1 cellular context compared by ENCODE assay signal in the genomic region with DNA sequence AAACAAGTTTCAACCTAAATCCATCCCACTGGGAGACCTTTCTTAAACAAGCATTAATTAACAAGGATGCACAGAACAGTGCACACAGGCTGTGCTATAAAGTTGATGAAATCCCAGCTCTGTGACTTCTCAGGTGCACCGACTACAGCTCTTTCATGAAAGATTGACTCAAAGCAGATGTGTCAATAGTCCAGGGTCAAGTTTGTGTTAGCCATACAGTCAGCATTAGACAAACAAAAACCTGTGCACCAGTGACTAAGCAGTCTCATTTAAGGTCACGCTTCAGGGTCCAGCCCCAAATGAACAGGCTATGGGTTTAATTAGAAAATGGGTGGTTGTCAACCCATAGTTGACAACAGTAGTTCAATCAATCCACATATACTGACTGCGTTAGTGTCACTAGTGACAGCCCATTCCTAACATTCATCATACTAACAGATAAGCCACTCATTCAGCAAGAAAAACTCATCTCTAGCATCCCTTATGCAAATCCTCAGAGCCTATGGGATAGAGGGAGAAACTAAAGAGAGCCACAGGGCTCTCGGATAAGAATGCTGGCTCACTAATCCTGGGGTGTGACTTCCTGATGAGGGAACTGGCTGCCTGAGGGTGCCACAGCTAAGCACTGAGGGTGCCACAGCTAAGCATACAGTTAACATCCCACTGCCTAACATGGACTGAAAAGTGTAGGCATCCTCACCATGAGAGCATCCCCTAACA.
TF ChIP-seq lines count a peak whose summit lies in the region.

No MANE protein-coding gene starts in this region.

TF ChIP-seq in liver, 16 proteins besides CTCF, POLR2A, EP300 and RAD21 (continued from another document):
- TF ChIP-seq ATF3 (IDR thresholded peaks at IDR 0.05) (peak; percentile 59), HNF4G (IDR thresholded peaks at IDR 0.05) (peak; percentile 59), EGR1 (IDR thresholded peaks at IDR 0.05; ENCODE audit: low read depth in 2 of 2) (no peak), HNF4A (conservative IDR thresholded peaks at IDR 0.05) (peak; percentile 90 to 92), NR2F2 (IDR thresholded peaks at IDR 0.05) (no peak), TAF1 (conservative IDR thresholded peaks at IDR 0.05) (no peak), SP1 (IDR thresholded peaks at IDR 0.05) (peak; percentile 76), FOXA2 (IDR thresholded peaks at IDR 0.05) (peak; percentile 90), RXRA (IDR thresholded peaks at IDR 0.05) (peak; percentile 92 to 97), FOXA1 (IDR thresholded peaks at IDR 0.05) (peak; percentile 80), YY1 (IDR thresholded peaks at IDR 0.05) (peak; percentile 66), GABPA (IDR thresholded peaks at IDR 0.05 in 1 of 2, conservative IDR thresholded peaks at IDR 0.05 in 1 of 2) (no peak)
- TF ChIP-seq, protein P1, sequence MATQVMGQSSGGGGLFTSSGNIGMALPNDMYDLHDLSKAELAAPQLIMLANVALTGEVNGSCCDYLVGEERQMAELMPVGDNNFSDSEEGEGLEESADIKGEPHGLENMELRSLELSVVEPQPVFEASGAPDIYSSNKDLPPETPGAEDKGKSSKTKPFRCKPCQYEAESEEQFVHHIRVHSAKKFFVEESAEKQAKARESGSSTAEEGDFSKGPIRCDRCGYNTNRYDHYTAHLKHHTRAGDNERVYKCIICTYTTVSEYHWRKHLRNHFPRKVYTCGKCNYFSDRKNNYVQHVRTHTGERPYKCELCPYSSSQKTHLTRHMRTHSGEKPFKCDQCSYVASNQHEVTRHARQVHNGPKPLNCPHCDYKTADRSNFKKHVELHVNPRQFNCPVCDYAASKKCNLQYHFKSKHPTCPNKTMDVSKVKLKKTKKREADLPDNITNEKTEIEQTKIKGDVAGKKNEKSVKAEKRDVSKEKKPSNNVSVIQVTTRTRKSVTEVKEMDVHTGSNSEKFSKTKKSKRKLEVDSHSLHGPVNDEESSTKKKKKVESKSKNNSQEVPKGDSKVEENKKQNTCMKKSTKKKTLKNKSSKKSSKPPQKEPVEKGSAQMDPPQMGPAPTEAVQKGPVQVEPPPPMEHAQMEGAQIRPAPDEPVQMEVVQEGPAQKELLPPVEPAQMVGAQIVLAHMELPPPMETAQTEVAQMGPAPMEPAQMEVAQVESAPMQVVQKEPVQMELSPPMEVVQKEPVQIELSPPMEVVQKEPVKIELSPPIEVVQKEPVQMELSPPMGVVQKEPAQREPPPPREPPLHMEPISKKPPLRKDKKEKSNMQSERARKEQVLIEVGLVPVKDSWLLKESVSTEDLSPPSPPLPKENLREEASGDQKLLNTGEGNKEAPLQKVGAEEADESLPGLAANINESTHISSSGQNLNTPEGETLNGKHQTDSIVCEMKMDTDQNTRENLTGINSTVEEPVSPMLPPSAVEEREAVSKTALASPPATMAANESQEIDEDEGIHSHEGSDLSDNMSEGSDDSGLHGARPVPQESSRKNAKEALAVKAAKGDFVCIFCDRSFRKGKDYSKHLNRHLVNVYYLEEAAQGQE (IDR thresholded peaks at IDR 0.05) = peak; percentile 61
